ENCODE assay signal across 1 cellular context in the genomic region with DNA sequence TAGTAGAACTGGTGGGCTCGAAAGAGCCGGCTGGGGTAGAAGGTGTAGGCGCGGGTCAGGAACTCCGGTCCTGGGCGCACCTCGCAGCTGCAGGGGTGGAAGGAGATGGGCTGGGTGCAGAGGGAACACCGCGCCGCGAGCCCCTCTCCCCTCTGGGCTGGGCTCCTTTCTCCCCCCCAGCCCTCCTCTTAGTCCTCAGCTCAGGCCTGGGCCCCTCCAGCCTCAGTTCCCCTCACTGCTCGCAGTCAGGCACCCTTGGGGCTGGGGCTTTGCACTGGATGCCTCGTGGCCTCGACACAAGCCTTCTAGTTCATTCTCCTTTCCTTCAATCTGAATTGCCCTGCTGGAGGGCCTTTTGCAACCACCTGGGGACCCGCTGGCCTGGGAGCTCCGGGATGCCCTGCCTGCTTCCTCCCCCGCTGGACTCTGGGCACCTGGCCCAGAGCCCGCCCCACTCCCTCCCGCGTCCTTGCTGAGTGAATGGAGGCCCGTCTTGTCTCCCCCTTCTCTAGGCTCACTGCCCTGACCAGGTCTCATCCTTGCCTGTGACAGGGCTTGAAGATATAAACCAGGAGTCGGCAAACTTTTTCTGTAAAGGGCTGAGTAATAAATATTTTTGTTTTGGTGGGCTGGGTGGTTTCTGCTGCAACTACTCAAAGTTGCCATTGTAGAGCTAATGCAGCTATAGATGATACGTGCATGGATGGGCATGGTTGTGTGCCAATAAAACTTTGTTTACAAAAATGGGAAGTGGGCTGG.
TF ChIP-seq lines count a peak whose summit lies in the region.

No MANE protein-coding gene starts in this region.

TF ChIP-seq in SK-N-SH, 30 proteins besides CTCF, POLR2A, EP300 and RAD21 (continued from another document):
- TF ChIP-seq REST (IDR thresholded peaks at IDR 0.05; ENCODE audit: low read depth, low read length) = no peak
